14 cellular contexts compared by ENCODE assay signal in the genomic region with DNA sequence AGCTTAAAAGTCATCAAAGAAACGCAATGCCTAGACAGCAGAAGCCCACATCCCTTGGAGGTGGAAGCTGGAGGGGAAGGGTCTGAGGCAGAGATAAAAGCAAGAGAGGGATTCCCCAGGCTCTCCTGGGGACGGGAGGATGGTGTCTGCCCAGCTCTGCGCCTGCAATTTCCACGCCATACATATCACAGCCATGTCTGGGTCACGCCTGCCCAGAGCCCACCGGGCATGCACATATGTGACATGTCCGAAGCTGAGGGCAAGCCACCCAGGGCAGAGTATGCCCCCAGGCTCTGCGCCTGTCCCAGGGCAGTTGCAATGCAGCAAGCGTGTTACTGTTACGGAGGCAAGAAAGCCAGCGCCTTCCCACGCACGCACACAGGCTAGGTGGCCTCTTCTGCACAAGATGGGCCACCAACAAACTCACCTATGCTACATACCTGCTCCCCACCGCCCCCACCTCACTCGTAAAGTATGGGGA. TPM values are rescaled to one million over a fixed set of nuclear protein-coding genes. Genes with fewer than 3 reads are reported as not detected.
DNase-seq lines count a peak whose midpoint lies in the region; ATAC-seq and TF ChIP-seq lines count a peak whose summit lies in the region.
"Had no signal": no experiment of that assay in that cellular context is flagged by ENCODE, and none has a peak within 500 bp of the region (broad histone marks: within the 10 kb centered on the region; RNA-seq: fewer than 3 reads in every experiment).

No MANE protein-coding gene starts in this region.

- H3K4me1 ChIP-seq in ascending aorta = no peaks in the 10 kb centered on the region
- no peaks in the 10 kb centered on the region for H3K4me1 ChIP-seq in prostate gland (replicated peaks)
- no peaks in the 10 kb centered on the region for H3K4me1 ChIP-seq in foreskin keratinocyte
- H3K4me1 ChIP-seq: BLaER1 had no signal

- no peaks in the 10 kb centered on the region for H3K9me3 ChIP-seq in ascending aorta
- peaks cover 6% of the 10 kb centered on the region for H3K9me3 ChIP-seq in iPS-18c (ENCODE audit: control insufficient read depth, insufficient read depth, low read length)
- H3K9me3 ChIP-seq in prostate gland = no peaks in the 10 kb centered on the region

- H3K36me3 ChIP-seq in ascending aorta (no peaks in the 10 kb centered on the region), prostate gland (no peaks in the 10 kb centered on the region)
- H3K36me3 ChIP-seq: BLaER1 had no signal

- DNase-seq in AG10803 (ENCODE audit: low read depth) = no peak
- peak in 1 of 2 donors; percentile 63 for DNase-seq in ascending aorta (ENCODE audit: low spot score in 2 of 2)
- peak; percentile 3 for DNase-seq in prostate gland (ENCODE audit: low spot score)
- no peak for DNase-seq in UCSD-AML1 (lab: John Stamatoyannopoulos, UW; ENCODE audit: unreplicated experiment)
- DNase-seq in foreskin keratinocyte = no peak
- DNase-seq: activated CD4-positive, alpha-beta T cell treated with anti-CD3 and anti-CD28 coated beads, Interleukin-2, amount 10 ng/mL, durations not matched to agents 24 days and 14 days; amniotic stem cell; NCI-H1417 treated with DMSO at 0.1 percent for 48 hours; occipital lobe; SHP77 had no signal

- H3K27ac ChIP-seq in ascending aorta (peak overlapping the region; percentile 68 to 73), prostate gland (no peak overlapping the region), foreskin keratinocyte (no peak overlapping the region)
- H3K27ac ChIP-seq: BLaER1 had no signal

- WGBS in prostate gland = 2% methylated on average over 14 of the region's 15 CpGs

- TF ChIP-seq POLR2A in prostate gland (IDR thresholded peaks at IDR 0.05) = no peak

- TF ChIP-seq CTCF in AG10803 (conservative IDR thresholded peaks at IDR 0.05; ENCODE audit: low read length) (no peak), ascending aorta (IDR thresholded peaks at IDR 0.05) (no peak), prostate gland (IDR thresholded peaks at IDR 0.05) (no peak), foreskin keratinocyte (conservative IDR thresholded peaks at IDR 0.05) (no peak)

- ATAC-seq in foreskin keratinocyte (no peak), GM21515 (IDR thresholded peaks at IDR 0.05; ENCODE audit: unreplicated experiment) (no peak), GM21447 (IDR thresholded peaks at IDR 0.05; ENCODE audit: unreplicated experiment) (no peak)

- H3K4me3 ChIP-seq in AG10803 (ENCODE audit: low read length) = peak overlapping the region; percentile 48
- H3K4me3 ChIP-seq in ascending aorta = peak overlapping the region; percentile 44 to 69
- H3K4me3 ChIP-seq in iPS-18c (ENCODE audit: insufficient read depth, low read depth, low read length) = peak overlapping the region; percentile 57
- H3K4me3 ChIP-seq in prostate gland = peak overlapping the region; percentile 35 to 39
- H3K4me3 ChIP-seq: BLaER1 had no signal

- intact Hi-C loops in ascending aorta (cut with DNase I) = loop anchor here (5.0 kb wide), 1 partner anchor 73 kb away; no protein-coding TSS in a partner anchor
- intact Hi-C loops in prostate gland (cut with DNase I) = no loop called here

- H3K27me3 ChIP-seq in ascending aorta (no peaks in the 10 kb centered on the region), prostate gland (replicated peaks; ENCODE audit: insufficient read depth) (no peaks in the 10 kb centered on the region), foreskin keratinocyte (peaks cover 13% of the 10 kb centered on the region)

RNA-seq across cellular contexts. Expression of gene FGF13, which starts 1.2 kb away (rescaled TPM):
- total RNA-seq in ascending aorta = 12.7 TPM
- 10 to 100 TPM; 18.0 to 22.4 TPM for total RNA-seq in prostate gland
- total RNA-seq in foreskin keratinocyte = not detected in 2 replicates
- polyA plus RNA-seq in foreskin keratinocyte = not detected in 2 replicates
- total RNA-seq: activated CD4-positive, alpha-beta T cell treated with anti-CD3 and anti-CD28 coated beads, Interleukin-2, amount 10 ng/mL, durations not matched to agents 24 days and 14 days had no signal

Comparison
In these comparisons a context has a peak if more than half of its experiments do, and no peak if none do; other contexts are left out.
1. H3K27ac ChIP-seq: peak in ascending aorta (2 of 2); none in prostate gland (0 of 2) and foreskin keratinocyte (single experiment).
2. RNA of gene FGF13, which starts 1.2 kb away (total RNA-seq): 18.0 to 22.4 TPM in prostate gland and 12.7 TPM in ascending aorta (single experiment); not detected in foreskin keratinocyte; every median in the first group is over 10 times any median in the second.
3. Peak in every context shown above with its lines, with median percentiles within 50 percentile points of each other: H3K4me3 ChIP-seq.